8 cellular contexts compared by ENCODE assay signal in genomic region chr7:12720466-12720865, GRCh38. TPM values are rescaled to one million over a fixed set of nuclear protein-coding genes. Genes with fewer than 3 reads are reported as not detected.
DNase-seq lines count a peak whose midpoint lies in the region; ATAC-seq and TF ChIP-seq lines count a peak whose summit lies in the region.
"Not testable (repeated sequence)": the region's sequence is repeated elsewhere in the genome, so short reads cannot be mapped to it uniquely, and the experiment has no call there.

No MANE protein-coding gene starts in this region.

- CTCF ChIA-PET in A673 (lab: Charles Lee), result interaction anchor here (1.9 kb wide), 1 partner anchor 33 kb away, joined by 6 read pairs; the partner anchor contains the start of gene ARL4A

- TF ChIP-seq EP300 in stomach (IDR thresholded peaks at IDR 0.05), result not testable (repeated sequence)

- H3K9ac ChIP-seq in SK-N-MC (ENCODE audit: insufficient read length), result not testable (repeated sequence)

- POLR2A ChIA-PET in A673 (lab: Charles Lee; ENCODE audit: low non-redundant PET), result interaction anchor here (0.9 kb wide), 1 partner anchor 33 kb away, joined by 4 read pairs; the partner anchor contains the start of gene ARL4A

- H3K27ac ChIP-seq in A673 (ENCODE audit: low read depth, low read length, poor library complexity, severe bottlenecking) (peak overlapping the region; percentile 75), SK-N-MC (peak overlapping the region; percentile 34; the same call in 1 of the 2 replicates), adrenal gland (peak overlapping the region in 3 of 5 donors; percentile 3 to 41 (median 19)), esophagus (ENCODE audit: low read depth in 2 of 2, low read length in 1 of 2) (peak overlapping the region; percentile 37 to 55), left lung (peak overlapping the region; percentile 61 to 76), osteoblast (ENCODE audit: low read depth, low read length) (peak overlapping the region; percentile 79), stomach (peak overlapping the region in 4 of 5 donors; percentile 24 to 80 (median 68)), urinary bladder (ENCODE audit: low read depth) (peak overlapping the region; percentile 5)

- peak overlapping the region; percentile 51 for H3K4me2 ChIP-seq in osteoblast (ENCODE audit: insufficient read depth, low read length)

- H3K36me3 ChIP-seq in A673 (ENCODE audit: insufficient read depth, low read length, poor library complexity, severe bottlenecking); SK-N-MC (ENCODE audit: insufficient read depth, low read length); adrenal gland (replicated peaks in 1 of 2); esophagus (ENCODE audit: control insufficient read depth in 2 of 2, insufficient read depth in 2 of 2, low read length in 1 of 2); left lung; osteoblast (ENCODE audit: insufficient read depth, low read length); stomach; urinary bladder (ENCODE audit: insufficient read depth): not testable (repeated sequence)

- not testable (repeated sequence) for H3K79me2 ChIP-seq in osteoblast (ENCODE audit: insufficient read depth, low read length)

- not testable (repeated sequence) for H4K20me1 ChIP-seq in osteoblast (ENCODE audit: insufficient read depth, low read length)

- H2AFZ ChIP-seq in osteoblast (ENCODE audit: low read length), result peak overlapping the region; percentile 43

- TF ChIP-seq POLR2A in adrenal gland (IDR thresholded peaks at IDR 0.05); stomach (IDR thresholded peaks at IDR 0.05): not testable (repeated sequence)

- H3K27me3 ChIP-seq in A673 (replicated peaks; ENCODE audit: insufficient read depth, low read depth, low read length, poor library complexity); adrenal gland; esophagus (ENCODE audit: control insufficient read depth in 1 of 2, insufficient read depth in 2 of 2, low read length in 2 of 2); left lung; osteoblast (ENCODE audit: insufficient read depth, low read length); stomach: not testable (repeated sequence)

- ATAC-seq in left lung, result not testable (repeated sequence)

- not testable (repeated sequence) for H3K9me3 ChIP-seq in A673 (ENCODE audit: low read depth, low read length, poor library complexity, severe bottlenecking); SK-N-MC (ENCODE audit: low read depth, low read length); adrenal gland (replicated peaks in 1 of 3); esophagus (ENCODE audit: control insufficient read depth in 2 of 2, insufficient read depth in 1 of 2, low read depth in 1 of 2, low read length in 1 of 2); left lung; osteoblast (ENCODE audit: low read depth, low read length); stomach

- BruUV-seq in A673 (replicated peaks; lab: Mats Ljungman, UMichigan), result not testable (repeated sequence)

- H3K4me3 ChIP-seq in A673 (ENCODE audit: low read depth, low read length, poor library complexity, severe bottlenecking); adrenal gland; esophagus (ENCODE audit: low read depth in 1 of 2, low read length in 2 of 2); left lung; osteoblast (ENCODE audit: insufficient read depth, low read length); stomach; urinary bladder (ENCODE audit: low read depth, low read length): not testable (repeated sequence)
- H3K4me3 ChIP-seq in SK-N-MC, result peak overlapping the region; percentile 51

- H3K4me1 ChIP-seq in A673 (ENCODE audit: insufficient read depth, low read length, poor library complexity, severe bottlenecking), result peaks cover 78% of the 10 kb centered on the region
- not testable (repeated sequence) for H3K4me1 ChIP-seq in adrenal gland (replicated peaks in 1 of 2); esophagus (ENCODE audit: control insufficient read depth in 2 of 2, insufficient read depth in 2 of 2, low read length in 1 of 2); urinary bladder (ENCODE audit: insufficient read depth)
- H3K4me1 ChIP-seq in left lung, result peaks cover 17 to 62% of the 10 kb centered on the region in 2 donors
- H3K4me1 ChIP-seq in osteoblast (ENCODE audit: insufficient read depth, low read length), result peaks cover 29% of the 10 kb centered on the region
- H3K4me1 ChIP-seq in stomach, result peaks cover 4 to 45% (median 23%) of the 10 kb centered on the region in 4 donors

- DNase-seq in A673 (ENCODE audit: low spot score); SK-N-MC (ENCODE audit: low read depth, low spot score); adrenal gland; left lung; osteoblast (ENCODE audit: insufficient read length, low spot score, missing footprints); stomach: not testable (repeated sequence)

- WGBS in adrenal gland, 4 donors, result 92 to 96% (median 96%) methylated on average over 11 of the region's 11 CpGs
- 96 to 97% methylated on average over 11 of the region's 11 CpGs for WGBS in esophagus, 2 donors
- 95 to 97% (median 97%) methylated on average over 11 of the region's 11 CpGs for WGBS in stomach, 5 donors
- 97% methylated on average over 11 of the region's 11 CpGs for WGBS in urinary bladder

- not testable (repeated sequence) for TF ChIP-seq CTCF in A673 (conservative IDR thresholded peaks at IDR 0.05; ENCODE audit: low read depth, low read length); adrenal gland (IDR thresholded peaks at IDR 0.05); left lung (IDR thresholded peaks at IDR 0.05); osteoblast (IDR thresholded peaks at IDR 0.05; ENCODE audit: extremely low read depth, low read depth, low read length); stomach (IDR thresholded peaks at IDR 0.05)

- intact Hi-C loops in A673 (cut with micrococcal nuclease; ENCODE audit: unreplicated experiment); adrenal gland (cut with DNase I); left lung (cut with DNase I); stomach (cut with DNase I; ENCODE audit: low total_unique reads): not testable (repeated sequence)

RNA-seq across cellular contexts. Expression of gene ARL4A, which starts 33.0 kb away (rescaled TPM):
- 15.9 and 18.3 TPM in 2 replicates for total RNA-seq in A673 (2021)
- total RNA-seq in adrenal gland, result 10 to 100 TPM in 4 of 8 donors, 1 to 10 TPM in 4; 8.9 to 27.8 (median 10.1) TPM
- 10 to 100 TPM in 1 of 3 donors, 1 to 10 TPM in 2; 7.7 to 12.4 (median 8.1) TPM for polyA plus RNA-seq in adrenal gland
- polyA plus RNA-seq in esophagus, result 10 to 100 TPM; 29.3 to 43.0 TPM
- 10 to 100 TPM; 18.4 to 27.0 TPM for total RNA-seq in left lung
- 20.6 and 25.3 TPM in 2 replicates for total RNA-seq in osteoblast
- 10 to 100 TPM in 4 of 5 donors, 1 to 10 TPM in 1; 1.2 to 55.4 (median 17.4) TPM for total RNA-seq in stomach
- polyA plus RNA-seq in stomach, result 10 to 100 TPM; 25.4 to 46.5 (median 37.3) TPM
- 93.6 TPM for total RNA-seq in urinary bladder
- 37.2 TPM for polyA plus RNA-seq in urinary bladder

Comparison
In these comparisons a context has a peak if more than half of its experiments do, and no peak if none do; other contexts are left out.
1. H3K27ac ChIP-seq: peak in every context shown above with its lines; median percentile 79 in osteoblast; 75 in A673; 68 in left lung; 68 in stomach; 46 in esophagus; 34 in SK-N-MC; 19 in adrenal gland; 5 in urinary bladder.